In genomic region chr7:151116603-151117002, GRCh38 we compare ENCODE assay signal across 2 cellular contexts.
A peak's percentile ranks its signal among the peaks of the same experiment; 100 is the strongest.
TF ChIP-seq lines count a peak whose summit lies in the region.

No MANE protein-coding gene starts in this region.

TF ChIP-seq in IMR-90, 13 proteins besides CTCF, POLR2A, EP300 and RAD21:
- TF ChIP-seq RFX5 (IDR thresholded peaks at IDR 0.05; ENCODE audit: low read depth, low read length) (no peak), MXI1 (IDR thresholded peaks at IDR 0.05; ENCODE audit: borderline replicate concordance, low read depth, low read length) (no peak), MAZ (IDR thresholded peaks at IDR 0.05; ENCODE audit: borderline replicate concordance, low read depth, low read length) (no peak), FOS (IDR thresholded peaks at IDR 0.05; ENCODE audit: low read depth, low read length) (no peak), CEBPB (IDR thresholded peaks at IDR 0.05; ENCODE audit: low read depth, low read length) (no peak), CHD1 (IDR thresholded peaks at IDR 0.05; ENCODE audit: low read depth, low read length) (no peak), BHLHE40 (IDR thresholded peaks at IDR 0.05; ENCODE audit: low read depth, low read length) (no peak), USF2 (IDR thresholded peaks at IDR 0.05; ENCODE audit: low read depth, low read length) (no peak), MAFK (IDR thresholded peaks at IDR 0.05; ENCODE audit: low read depth, low read length) (no peak), RCOR1 (IDR thresholded peaks at IDR 0.05; ENCODE audit: insufficient replicate concordance, low read length) (no peak), NFE2L2 (IDR thresholded peaks at IDR 0.05; ENCODE audit: low read depth, low read length) (no peak), SMC3 (IDR thresholded peaks at IDR 0.05; ENCODE audit: low read depth, low read length) (no peak)
- TF ChIP-seq, protein P1, sequence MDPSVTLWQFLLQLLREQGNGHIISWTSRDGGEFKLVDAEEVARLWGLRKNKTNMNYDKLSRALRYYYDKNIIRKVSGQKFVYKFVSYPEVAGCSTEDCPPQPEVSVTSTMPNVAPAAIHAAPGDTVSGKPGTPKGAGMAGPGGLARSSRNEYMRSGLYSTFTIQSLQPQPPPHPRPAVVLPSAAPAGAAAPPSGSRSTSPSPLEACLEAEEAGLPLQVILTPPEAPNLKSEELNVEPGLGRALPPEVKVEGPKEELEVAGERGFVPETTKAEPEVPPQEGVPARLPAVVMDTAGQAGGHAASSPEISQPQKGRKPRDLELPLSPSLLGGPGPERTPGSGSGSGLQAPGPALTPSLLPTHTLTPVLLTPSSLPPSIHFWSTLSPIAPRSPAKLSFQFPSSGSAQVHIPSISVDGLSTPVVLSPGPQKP (IDR thresholded peaks at IDR 0.05; ENCODE audit: borderline replicate concordance, low read depth, low read length), result no peak

TF ChIP-seq in K562, 482 proteins besides CTCF, POLR2A, EP300 and RAD21:
- TF ChIP-seq RBM25 (IDR thresholded peaks at IDR 0.05; ENCODE audit: low read depth, low read length, severe bottlenecking) (no peak), POLR2G (IDR thresholded peaks at IDR 0.05; ENCODE audit: low read depth, low read length) (peak; percentile 38), EP400 (IDR thresholded peaks at IDR 0.05) (no peak)
